In the genomic region with DNA sequence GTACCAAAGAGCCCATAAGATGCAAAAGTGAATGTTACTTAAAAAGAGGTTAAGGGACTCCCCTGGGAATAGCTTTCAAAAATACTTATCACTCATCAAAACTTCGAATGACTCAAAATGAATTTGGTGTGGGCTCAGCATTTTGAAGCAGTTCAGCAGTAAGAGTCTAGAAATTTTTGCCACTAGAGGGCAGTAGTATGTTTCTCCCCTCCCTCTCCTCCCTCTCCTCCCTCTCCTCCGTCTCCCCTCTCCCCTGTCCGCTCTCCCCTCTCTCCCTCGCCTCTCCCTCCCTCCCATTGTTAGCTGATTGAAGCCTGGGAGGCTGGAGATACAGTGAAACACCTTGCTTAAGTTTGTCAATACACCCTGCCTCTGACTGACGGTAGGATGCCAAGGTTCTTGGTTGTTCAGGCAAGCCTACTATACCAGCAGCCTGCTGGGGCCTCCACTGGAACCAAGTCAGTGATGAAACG, we compare ENCODE assay signal across 8 cellular contexts.
DNase-seq lines count a peak whose midpoint lies in the region; ATAC-seq and TF ChIP-seq lines count a peak whose summit lies in the region.

No MANE protein-coding gene starts in this region.

- H3K9me3 ChIP-seq in fibroblast of lung (ENCODE audit: control insufficient read depth, insufficient read depth, low read depth, low read length) = no peaks in the 10 kb centered on the region
- H3K9me3 ChIP-seq in neuronal stem cell (replicated peaks in 1 of 2; ENCODE audit: control insufficient read depth in 2 of 2, insufficient read depth in 1 of 2, low read depth in 1 of 2, low read length in 2 of 2) = no peaks in the 10 kb centered on the region

- no peak overlapping the region for H2BK120ac ChIP-seq in neuronal stem cell (ENCODE audit: low read depth, low read length)

- no peak overlapping the region for H2BK5ac ChIP-seq in neuronal stem cell (ENCODE audit: low read length)

- no peaks in the 10 kb centered on the region for H3K27me3 ChIP-seq in fibroblast of lung (ENCODE audit: control insufficient read depth, insufficient read depth, low read length)
- no peaks in the 10 kb centered on the region for H3K27me3 ChIP-seq in neuronal stem cell (ENCODE audit: control insufficient read depth in 3 of 3, insufficient read depth in 3 of 3, low read depth in 1 of 3, low read length in 3 of 3)

- no peaks in the 10 kb centered on the region for H3K79me1 ChIP-seq in neuronal stem cell (ENCODE audit: low read depth, low read length)

- no peak overlapping the region for H4K91ac ChIP-seq in neuronal stem cell (ENCODE audit: low read depth, low read length, poor library complexity)

- no peak overlapping the region for H3K18ac ChIP-seq in neuronal stem cell (ENCODE audit: low read length)

- WGBS in neuronal stem cell (ENCODE audit: extremely low coverage in 2 of 2, insufficient read length in 2 of 2, insufficient replicate concordance in 1 of 2), 2 donors = no CpG with 5 or more reads among the region's 6 CpGs

- ATAC-seq in GM19395 (IDR thresholded peaks at IDR 0.05; ENCODE audit: unreplicated experiment) (peak; percentile 81), HG03469 (IDR thresholded peaks at IDR 0.05; ENCODE audit: unreplicated experiment) (peak; percentile 53)
- ATAC-seq in activated CD8-positive, alpha-beta T cell treated with anti-CD3 and anti-CD28 coated beads, Interleukin-2, amount 10 ng/mL, durations not matched to agents 7 days and 5 days = peak; percentile 86

- H3K4me1 Mint-ChIP-seq in activated CD8-positive, alpha-beta T cell treated with anti-CD3 and anti-CD28 coated beads, Interleukin-2, amount 10 ng/mL, durations not matched to agents 7 days and 5 days (ENCODE audit: low read depth) = peaks cover under 1% of the 10 kb centered on the region

- H3K4me1 ChIP-seq in fibroblast of lung (ENCODE audit: control insufficient read depth, extremely low read depth, insufficient read depth, low read length) (peaks cover 2% of the 10 kb centered on the region), neuronal stem cell (ENCODE audit: control insufficient read depth in 2 of 2, insufficient read depth in 1 of 2, low read depth in 1 of 2, low read length in 2 of 2) (peaks cover 0 to 2% of the 10 kb centered on the region in 2 donors)

- DNase-seq in COR-L47 (lab: John Stamatoyannopoulos, UW) (peak; percentile 24), NCI-H526 (lab: John Stamatoyannopoulos, UW) (peak; percentile 36 to 79), fibroblast of lung (ENCODE audit: low read depth in 2 of 2) (peak; percentile 52 to 75), neuronal stem cell (ENCODE audit: low spot score) (peak; percentile 53), cortex of kidney (lab: John Stamatoyannopoulos, UW) (no peak)
- peak; percentile 47 for DNase-seq in activated CD8-positive, alpha-beta T cell treated with anti-CD3 and anti-CD28 coated beads, Interleukin-2, amount 10 ng/mL, durations not matched to agents 7 days and 5 days

- no peak overlapping the region for H3K4me2 ChIP-seq in fibroblast of lung (ENCODE audit: extremely low read depth, insufficient read depth, low read length)
- H3K4me2 ChIP-seq in neuronal stem cell (ENCODE audit: insufficient read depth, low read length, poor library complexity, severe bottlenecking) = no peak overlapping the region

- H3K36me3 Mint-ChIP-seq in activated CD8-positive, alpha-beta T cell treated with anti-CD3 and anti-CD28 coated beads, Interleukin-2, amount 10 ng/mL, durations not matched to agents 7 days and 5 days (ENCODE audit: low read depth) = no peaks in the 10 kb centered on the region

- no peak overlapping the region for H2BK12ac ChIP-seq in neuronal stem cell (ENCODE audit: low read length)

- H2BK15ac ChIP-seq in neuronal stem cell (ENCODE audit: low read length) = no peak overlapping the region

- H3K4me3 Mint-ChIP-seq in activated CD8-positive, alpha-beta T cell treated with anti-CD3 and anti-CD28 coated beads, Interleukin-2, amount 10 ng/mL, durations not matched to agents 7 days and 5 days = no peak overlapping the region

- no peaks in the 10 kb centered on the region for H3K79me2 ChIP-seq in fibroblast of lung (ENCODE audit: control insufficient read depth, insufficient read depth, low read length)

- H3K14ac ChIP-seq in neuronal stem cell (ENCODE audit: low read length) = no peak overlapping the region

- H2AK5ac ChIP-seq in neuronal stem cell (ENCODE audit: low read depth, low read length) = no peak overlapping the region

- no peak overlapping the region for H4K8ac ChIP-seq in neuronal stem cell (ENCODE audit: low read depth, low read length)

- no peak overlapping the region for H3K23ac ChIP-seq in neuronal stem cell (ENCODE audit: low read depth, low read length, poor library complexity)

- H3K27ac Mint-ChIP-seq in activated CD8-positive, alpha-beta T cell treated with anti-CD3 and anti-CD28 coated beads, Interleukin-2, amount 10 ng/mL, durations not matched to agents 7 days and 5 days = no peak overlapping the region

- CTCF ChIA-PET in activated CD8-positive, alpha-beta T cell treated with anti-CD3 and anti-CD28 coated beads, Interleukin-2, amount 10 ng/mL, durations not matched to agents 7 days and 5 days (lab: Charles Lee) = interaction anchor here (0.6 to 16.0 kb wide), 90 partner anchors 9 to 441 kb away, joined by 3 to 320 read pairs (median 4); a partner anchor contains a TSS

- no peaks in the 10 kb centered on the region for H3K36me3 ChIP-seq in fibroblast of lung (ENCODE audit: control insufficient read depth, insufficient read depth, low read length)
- no peaks in the 10 kb centered on the region for H3K36me3 ChIP-seq in neuronal stem cell (replicated peaks in 1 of 2; ENCODE audit: control insufficient read depth in 2 of 2, insufficient read depth in 2 of 2, low read length in 2 of 2)

- H4K20me1 ChIP-seq in fibroblast of lung (ENCODE audit: control insufficient read depth, extremely low read depth, insufficient read depth, low read length) = no peaks in the 10 kb centered on the region

- peak overlapping the region; percentile 56 for H2AFZ ChIP-seq in fibroblast of lung (ENCODE audit: low read length)
- no peak overlapping the region for H2AFZ ChIP-seq in neuronal stem cell (ENCODE audit: low read length)

- H3K4me3 ChIP-seq in fibroblast of lung (replicated peaks in 1 of 4; ENCODE audit: control extremely low read depth in 1 of 4, insufficient read depth in 1 of 4, low read depth in 3 of 4, low read length in 4 of 4) (no peak overlapping the region), neuronal stem cell (ENCODE audit: low read length in 2 of 2) (no peak overlapping the region)

- no peaks in the 10 kb centered on the region for H3K9me3 Mint-ChIP-seq in activated CD8-positive, alpha-beta T cell treated with anti-CD3 and anti-CD28 coated beads, Interleukin-2, amount 10 ng/mL, durations not matched to agents 7 days and 5 days (ENCODE audit: insufficient read depth)

- POLR2A ChIA-PET in activated CD8-positive, alpha-beta T cell treated with anti-CD3 and anti-CD28 coated beads, Interleukin-2, amount 10 ng/mL, durations not matched to agents 7 days and 5 days (lab: Charles Lee) = interaction anchor here (1.0 to 1.6 kb wide), 2 partner anchors 72 to 219 kb away, joined by 4 read pairs; no protein-coding TSS in a partner anchor

- no peak overlapping the region for H3K4ac ChIP-seq in neuronal stem cell (ENCODE audit: low read length)

- TF ChIP-seq CTCF in fibroblast of lung (conservative IDR thresholded peaks at IDR 0.05 in 1 of 2, IDR thresholded peaks at IDR 0.05 in 1 of 2; ENCODE audit: low read depth in 1 of 2, low read length in 2 of 2) = peak; percentile 59 to 63

- no peaks in the 10 kb centered on the region for H3K27me3 Mint-ChIP-seq in activated CD8-positive, alpha-beta T cell treated with anti-CD3 and anti-CD28 coated beads, Interleukin-2, amount 10 ng/mL, durations not matched to agents 7 days and 5 days (ENCODE audit: low read depth)

- H3K9ac ChIP-seq in fibroblast of lung (ENCODE audit: insufficient read depth, low read length) (no peak overlapping the region), neuronal stem cell (ENCODE audit: low read depth, low read length, poor library complexity) (no peak overlapping the region)

- H3K27ac ChIP-seq in fibroblast of lung (ENCODE audit: insufficient read depth, low read length) (no peak overlapping the region), neuronal stem cell (replicated peaks; ENCODE audit: low read length) (no peak overlapping the region)
